Comparison of ENCODE assay signal across 27 cellular contexts in genomic region chr19:20044663-20045062, GRCh38. TPM values are rescaled to one million over a fixed set of nuclear protein-coding genes. Genes with fewer than 3 reads are reported as not detected.
A peak's percentile ranks its signal among the peaks of the same experiment; 100 is the strongest.
DNase-seq lines count a peak whose midpoint lies in the region; ATAC-seq, FAIRE-seq and TF ChIP-seq lines count a peak whose summit lies in the region.
"Had no signal": no experiment of that assay in that cellular context is flagged by ENCODE, and none has a peak within 500 bp of the region (broad histone marks: within the 10 kb centered on the region; RNA-seq: fewer than 3 reads in every experiment).

No MANE protein-coding gene starts in this region.

- H3K9ac ChIP-seq in H1 (replicated peaks in 1 of 4; ENCODE audit: extremely low read depth in 1 of 4, low read depth in 3 of 4, low read length in 3 of 4) (no peak overlapping the region), skeletal muscle tissue (ENCODE audit: low read depth in 1 of 3, low read length in 3 of 3) (no peak overlapping the region)
- H3K9ac ChIP-seq: BLaER1 treated with 17β-estradiol and CSF1 and Interleukin-3, amounts not matched to agents 10 nM and 100 nM; SK-N-SH had no signal

- H2BK120ac ChIP-seq in H1 (replicated peaks; ENCODE audit: low read depth, low read length), result no peak overlapping the region

- intact Hi-C loops in Right ventricle myocardium inferior (cut with DNase I), result no loop called here
- intact Hi-C loops in left ventricle myocardium superior (cut with micrococcal nuclease), result no loop called here

- H3K27me3 ChIP-seq in right atrium auricular region, result no peaks in the 10 kb centered on the region
- no peaks in the 10 kb centered on the region for H3K27me3 ChIP-seq in H1 (replicated peaks in 1 of 4; ENCODE audit: control insufficient read depth in 3 of 4, extremely low read depth in 1 of 4, insufficient read depth in 3 of 4, low read length in 3 of 4)
- H3K27me3 ChIP-seq in skeletal muscle tissue (ENCODE audit: control insufficient read depth in 3 of 3, insufficient read depth in 3 of 3, low read length in 3 of 3), result no peaks in the 10 kb centered on the region
- H3K27me3 ChIP-seq: BLaER1 treated with 17β-estradiol and CSF1 and Interleukin-3, amounts not matched to agents 10 nM and 100 nM had no signal

- DNase-seq in Right ventricle myocardium inferior (ENCODE audit: missing footprints) (no peak), right atrium auricular region (ENCODE audit: low spot score) (no peak), H1 (ENCODE audit: low read depth in 1 of 2, low spot score in 2 of 2) (no peak), left ventricle myocardium superior (no peak), dermis blood vessel endothelial cell (no peak), NCI-H2227 treated with DMSO at 0.1 percent for 48 hours (lab: John Stamatoyannopoulos, UW) (no peak)
- DNase-seq: CD4-positive, alpha-beta T cell; HFFc6; KBM-7; MM.1S; NCI-H2029; NCI-H226; NCI-H524 treated with DMSO at 0.1 percent for 48 hours; NCI-H82; SIG-M5; SK-N-SH; SW 1271 had no signal

- H3K27ac ChIP-seq in right atrium auricular region (peak overlapping the region in 1 of 2 donors; percentile 25), H1 (ENCODE audit: low read depth, low read length) (no peak overlapping the region), skeletal muscle tissue (ENCODE audit: low read depth, low read length) (peak overlapping the region; percentile 16)
- H3K27ac ChIP-seq: BLaER1 treated with 17β-estradiol and CSF1 and Interleukin-3, amounts not matched to agents 10 nM and 100 nM; RWPE1 had no signal

- no peaks in the 10 kb centered on the region for H3K23me2 ChIP-seq in H1 (ENCODE audit: low read depth, low read length)

- no peak overlapping the region for H4K5ac ChIP-seq in H1 (ENCODE audit: insufficient read length, low read depth, low read length)

- H2AFZ ChIP-seq in H1 (ENCODE audit: low read length), result no peak overlapping the region

- POLR2A ChIA-PET in H1 (lab: Charles Lee; ENCODE audit: partially characterized antibody), result interaction anchor here (0.5 to 1.2 kb wide), 2 partner anchors 36 to 88 kb away, joined by 3 read pairs; no protein-coding TSS in a partner anchor

- no peak overlapping the region for H4K8ac ChIP-seq in H1 (ENCODE audit: extremely low read depth, insufficient read depth, low read length)

- H4K91ac ChIP-seq in H1 (replicated peaks; ENCODE audit: insufficient read length, low read length), result no peak overlapping the region

- H3K4me3 ChIP-seq in right atrium auricular region (no peak overlapping the region), H1 (ENCODE audit: extremely low read depth in 1 of 4, insufficient read depth in 2 of 4, low read depth in 3 of 4, low read length in 4 of 4) (no peak overlapping the region), skeletal muscle tissue (ENCODE audit: low read length in 3 of 3) (no peak overlapping the region)
- H3K4me3 ChIP-seq: BLaER1 treated with 17β-estradiol and CSF1 and Interleukin-3, amounts not matched to agents 10 nM and 100 nM; GM23338; HAP-1 had no signal

- H3K79me2 ChIP-seq in H1 (ENCODE audit: control insufficient read depth in 1 of 2, insufficient read depth in 2 of 2, low read length in 2 of 2), result no peaks in the 10 kb centered on the region

- no peak overlapping the region for H3K23ac ChIP-seq in H1 (ENCODE audit: insufficient read length)

- no peak overlapping the region for H3K4ac ChIP-seq in H1 (replicated peaks; ENCODE audit: insufficient read length, low read depth, low read length)

- no peak overlapping the region for H3K18ac ChIP-seq in H1 (ENCODE audit: extremely low read depth, low read length)

- CTCF ChIA-PET in H1 (lab: Charles Lee; ENCODE audit: partially characterized antibody), result no interaction called here

- FAIRE-seq in H1 (lab: Jason Lieb, UNC), result no peak
- FAIRE-seq: A204.1, D721Med, G401.6 had no signal

- H3K9me3 ChIP-seq in right atrium auricular region, result no peaks in the 10 kb centered on the region
- peaks cover 0 to 2% of the 10 kb centered on the region in 2 experiments; a peak in 1 of 4 replicates for H3K9me3 ChIP-seq in H1 (ENCODE audit: insufficient read depth in 2 of 2, low read depth in 1 of 2, low read length in 1 of 2)
- no peaks in the 10 kb centered on the region for H3K9me3 ChIP-seq in skeletal muscle tissue (ENCODE audit: control insufficient read depth in 3 of 3, low read length in 3 of 3)
- H3K9me3 ChIP-seq: HAP-1, SK-N-SH had no signal

- no peaks in the 10 kb centered on the region for H4K20me1 ChIP-seq in H1 (replicated peaks in 1 of 2; ENCODE audit: control insufficient read depth in 1 of 2, insufficient read depth in 2 of 2, low read length in 2 of 2)
- H4K20me1 ChIP-seq: BLaER1 treated with 17β-estradiol and CSF1 and Interleukin-3, amounts not matched to agents 10 nM and 100 nM had no signal

- H3K36me3 ChIP-seq in right atrium auricular region, result no peaks in the 10 kb centered on the region
- H3K36me3 ChIP-seq in H1 (ENCODE audit: control insufficient read depth in 2 of 4, insufficient read depth in 4 of 4, low read length in 3 of 4), result no peaks in the 10 kb centered on the region
- H3K36me3 ChIP-seq in skeletal muscle tissue (ENCODE audit: control insufficient read depth in 3 of 3, insufficient read depth in 3 of 3, low read length in 3 of 3), result no peaks in the 10 kb centered on the region
- H3K36me3 ChIP-seq: BLaER1 treated with 17β-estradiol and CSF1 and Interleukin-3, amounts not matched to agents 10 nM and 100 nM; HAP-1 had no signal

- TF ChIP-seq POLR2A in H1 (IDR thresholded peaks at IDR 0.05; ENCODE audit: control extremely low read depth in 1 of 2, low read depth in 2 of 2, low read length in 2 of 2), result no peak

- TF ChIP-seq CTCF in right atrium auricular region (IDR thresholded peaks at IDR 0.05) (no peak), H1 (IDR thresholded peaks at IDR 0.05; ENCODE audit: control extremely low read depth in 1 of 3, insufficient read depth in 1 of 3, low read depth in 1 of 3, low read length in 3 of 3) (no peak)

- TF ChIP-seq RAD21 in H1 (IDR thresholded peaks at IDR 0.05 in 1 of 2, conservative IDR thresholded peaks at IDR 0.05 in 1 of 2; ENCODE audit: low read depth in 2 of 2, low read length in 2 of 2), result no peak

- H2BK20ac ChIP-seq in H1 (ENCODE audit: low read length), result peak overlapping the region; percentile 98; the same call in 1 of the 2 replicates

- H3K4me2 ChIP-seq in H1 (ENCODE audit: insufficient read depth in 1 of 2, low read depth in 2 of 2, low read length in 2 of 2), result no peak overlapping the region
- H3K4me2 ChIP-seq: GM23338, SK-N-SH had no signal

- H2BK15ac ChIP-seq in H1 (ENCODE audit: low read length), result no peak overlapping the region

- H3K4me1 ChIP-seq in right atrium auricular region (peaks cover 0 to 6% of the 10 kb centered on the region in 2 donors), H1 (replicated peaks in 1 of 4; ENCODE audit: control insufficient read depth in 3 of 4, insufficient read depth in 4 of 4, low read length in 3 of 4) (peaks cover 0 to 3% (median 0%) of the 10 kb centered on the region in 4 experiments; a peak in 1 of 7 replicates), skeletal muscle tissue (ENCODE audit: control insufficient read depth in 3 of 3, insufficient read depth in 3 of 3, low read length in 3 of 3) (peaks cover 0 to 2% (median 0%) of the 10 kb centered on the region in 3 donors)
- H3K4me1 ChIP-seq: HAP-1 had no signal

- no peak overlapping the region for H2AK5ac ChIP-seq in H1 (ENCODE audit: low read depth, low read length)

- no peak for TF ChIP-seq EP300 in H1 (IDR thresholded peaks at IDR 0.05; ENCODE audit: borderline replicate concordance in 1 of 2, low read depth in 2 of 2, low read length in 2 of 2)

- WGBS in H1 (ENCODE audit: extremely low coverage in 1 of 2, insufficient coverage in 1 of 2, insufficient read length in 1 of 2, insufficient replicate concordance in 2 of 2, low coverage in 1 of 2, low lambda C conversion rate in 2 of 2, missing lambda C conversion rate in 1 of 2), 2 experiments, result 87% methylated on average over 3 of the region's 3 CpGs; no CpG with 5 or more reads in 1 of the 2 experiments

- no peaks in the 10 kb centered on the region for H3K79me1 ChIP-seq in H1 (ENCODE audit: low read depth, low read length)

- H2BK12ac ChIP-seq in H1 (ENCODE audit: low read depth, low read length), result no peak overlapping the region; the same call in 1 of the 2 replicates

- no peak overlapping the region for H3K14ac ChIP-seq in H1 (ENCODE audit: insufficient read length)

- H3K56ac ChIP-seq in H1 (replicated peaks; ENCODE audit: insufficient read length, low read depth, low read length), result no peak overlapping the region

- H2BK5ac ChIP-seq in H1 (ENCODE audit: low read depth, low read length), result no peak overlapping the region

- ATAC-seq in Right ventricle myocardium inferior, result peak; percentile 83
- peak; percentile 91 for ATAC-seq in left ventricle myocardium superior
- ATAC-seq in HG03108 (IDR thresholded peaks at IDR 0.05; ENCODE audit: unreplicated experiment), result no peak
- ATAC-seq: GM23338, Panc1 had no signal

RNA-seq across cellular contexts. Expression of gene ZNF682, which starts 5.4 kb away (rescaled TPM):
- 7.0 TPM for total RNA-seq in Right ventricle myocardium inferior
- total RNA-seq in right atrium auricular region, result 1 to 10 TPM; 1.4 to 4.4 TPM
- 21.7 and 27.5 TPM in 2 replicates for total RNA-seq in H1 (2021; fragmentation: NEBNext Ultra II Directional; extraction: Animal tissue kit (Norgen Biotek cat#: 25700))
- polyA plus RNA-seq in H1 (2011; rRNA removed), result 4.1 and 4.3 TPM in 2 replicates
- polyA plus RNA-seq in H1 (2011; cell fraction: cytosol; rRNA removed), result 9.3 TPM
- polyA plus RNA-seq in H1 (2011; cell fraction: nucleus; rRNA removed), result 6.8 TPM
- 8.4 to 20.3 TPM (median 11.0 TPM) in 4 replicates for polyA plus RNA-seq in H1 (2012, experiment 1 of 2)
- 3.1 TPM for polyA plus RNA-seq in H1 (2012, experiment 2 of 2)
- polyA plus RNA-seq in H1 (2013, experiment 1 of 2), result 17.0 TPM
- 17.2 TPM for polyA plus RNA-seq in H1 (2013, experiment 2 of 2)
- polyA minus RNA-seq in H1 (2011; rRNA and poly(A)+ RNA removed), result 15.2 and 22.3 TPM in 2 replicates
- polyA minus RNA-seq in H1 (2011; cell fraction: cytosol; rRNA and poly(A)+ RNA removed), result 8.3 TPM
- polyA minus RNA-seq in H1 (2011; cell fraction: nucleus; rRNA and poly(A)+ RNA removed), result 27.7 TPM
- total RNA-seq in left ventricle myocardium superior, result 6.6 TPM
- 2.6 TPM for total RNA-seq in skeletal muscle tissue
- total RNA-seq in dermis blood vessel endothelial cell, result 2.7 and 5.4 TPM in 2 replicates

RNA-seq across cellular contexts. Expression of gene ZNF90, which starts 33.1 kb away (rescaled TPM):
- 1.1 TPM for total RNA-seq in Right ventricle myocardium inferior
- 1 to 10 TPM in 1 of 2 donors, under 1 TPM in 1; 0.79 to 1.2 TPM for total RNA-seq in right atrium auricular region
- total RNA-seq in H1 (2021; fragmentation: NEBNext Ultra II Directional; extraction: Animal tissue kit (Norgen Biotek cat#: 25700)), result 105 and 114 TPM in 2 replicates
- 41.2 and 41.7 TPM in 2 replicates for polyA plus RNA-seq in H1 (2011; rRNA removed)
- 55.4 TPM for polyA plus RNA-seq in H1 (2011; cell fraction: cytosol; rRNA removed)
- polyA plus RNA-seq in H1 (2011; cell fraction: nucleus; rRNA removed), result 84.8 TPM
- polyA plus RNA-seq in H1 (2012, experiment 1 of 2), result 28.6 to 45.6 TPM (median 33.4 TPM) in 4 replicates
- 5.5 TPM for polyA plus RNA-seq in H1 (2012, experiment 2 of 2)
- polyA plus RNA-seq in H1 (2013, experiment 1 of 2), result 86.2 TPM
- 80.4 TPM for polyA plus RNA-seq in H1 (2013, experiment 2 of 2)
- 50.8 and 72.6 TPM in 2 replicates for polyA minus RNA-seq in H1 (2011; rRNA and poly(A)+ RNA removed)
- 65.7 TPM for polyA minus RNA-seq in H1 (2011; cell fraction: cytosol; rRNA and poly(A)+ RNA removed)
- 180 TPM for polyA minus RNA-seq in H1 (2011; cell fraction: nucleus; rRNA and poly(A)+ RNA removed)
- 0.59 TPM for total RNA-seq in left ventricle myocardium superior
- 1.0 TPM for total RNA-seq in skeletal muscle tissue
- total RNA-seq in dermis blood vessel endothelial cell, result 0.84 and 1.5 TPM in 2 replicates

Comparison
In these comparisons a context has a peak if more than half of its experiments do, and no peak if none do; other contexts are left out.
1. RNA of gene ZNF90, which starts 33.1 kb away (total RNA-seq): 105 to 114 TPM in H1; 0.84 to 1.5 TPM in dermis blood vessel endothelial cell, 0.79 to 1.2 TPM in right atrium auricular region, 1.1 TPM in Right ventricle myocardium inferior (single experiment), 1.0 TPM in skeletal muscle tissue (single experiment) and 0.59 TPM in left ventricle myocardium superior (single experiment); every median in the first group is over 10 times any median in the second.